21 cellular contexts compared by ENCODE assay signal in the genomic region with DNA sequence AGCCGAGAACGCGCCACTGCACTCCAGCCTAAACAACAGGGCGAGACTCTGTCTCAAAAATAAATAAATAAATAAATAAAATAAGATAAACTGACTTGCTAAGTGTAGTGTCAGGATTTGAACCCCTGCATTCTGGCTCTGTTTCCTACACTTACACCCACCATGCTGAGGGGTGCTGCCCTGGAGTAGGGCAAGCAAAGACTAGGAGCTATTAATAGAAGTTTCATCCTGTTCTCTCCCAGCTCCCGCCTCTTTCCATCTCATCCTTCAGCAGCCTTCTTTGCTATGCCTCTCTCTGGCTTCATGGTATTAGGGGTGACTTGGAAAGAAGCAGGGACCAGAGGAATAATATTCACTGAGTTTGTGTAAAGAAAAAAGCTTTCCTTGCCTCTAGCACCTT. TPM values are rescaled to one million over a fixed set of nuclear protein-coding genes. Genes with fewer than 3 reads are reported as not detected.
A peak's percentile ranks its signal among the peaks of the same experiment; 100 is the strongest.
DNase-seq lines count a peak whose midpoint lies in the region; ATAC-seq, FAIRE-seq and TF ChIP-seq lines count a peak whose summit lies in the region.
"Had no signal": no experiment of that assay in that cellular context is flagged by ENCODE, and none has a peak within 500 bp of the region (broad histone marks: within the 10 kb centered on the region; RNA-seq: fewer than 3 reads in every experiment).

No MANE protein-coding gene starts in this region.

- H3K4me1 ChIP-seq in HEK293 (ENCODE audit: control insufficient read depth, insufficient read depth, low read length), result peaks cover 13% of the 10 kb centered on the region
- peaks cover 27% of the 10 kb centered on the region for H3K4me1 ChIP-seq in OCI-LY3 (ENCODE audit: low read length)
- peaks cover 0 to 3% of the 10 kb centered on the region in 2 donors for H3K4me1 ChIP-seq in small intestine (ENCODE audit: control insufficient read depth in 2 of 2, insufficient read depth in 1 of 2, low read depth in 1 of 2, low read length in 1 of 2)
- H3K4me1 ChIP-seq in upper lobe of left lung, result peaks cover 0 to 11% (median 8%) of the 10 kb centered on the region in 4 donors

- TF ChIP-seq POLR2A in upper lobe of left lung (IDR thresholded peaks at IDR 0.05), result no peak

- 0 out of 2 replicates have a peak overlapping the region, but pooled peaks have one; percentile 52 for H2AFZ ChIP-seq in OCI-LY3 (ENCODE audit: low read depth, low read length)

- CTCF ChIA-PET in HEK293 (lab: Yijun Ruan, JAX), result interaction anchor here (0.6 to 1.8 kb wide), 8 partner anchors 10 to 116 kb away, joined by 3 to 8 read pairs (median 4); no protein-coding TSS in a partner anchor

- no peaks in the 10 kb centered on the region for H4K20me1 ChIP-seq in OCI-LY3 (ENCODE audit: insufficient read depth, low read length)

- no peak overlapping the region for H3K27ac ChIP-seq in HEK293 (ENCODE audit: extremely low read depth, low read depth, low read length)
- H3K27ac ChIP-seq in OCI-LY3 (ENCODE audit: low read length), result peak overlapping the region; percentile 72
- peak overlapping the region; percentile 24 for H3K27ac ChIP-seq in epithelial cell of prostate
- H3K27ac ChIP-seq in small intestine (ENCODE audit: low read depth in 1 of 2, low read length in 1 of 2), result peak overlapping the region; percentile 5 to 76
- H3K27ac ChIP-seq in upper lobe of left lung, result no peak overlapping the region
- H3K27ac ChIP-seq: C4-2B had no signal

- no peaks in the 10 kb centered on the region for H3K79me2 ChIP-seq in OCI-LY3 (ENCODE audit: low read length)

- FAIRE-seq in small intestine (lab: Jason Lieb, UNC) (no peak), HTR-8/SVneo (lab: Jason Lieb, UNC) (no peak)
- FAIRE-seq: A204.1, D721Med, GM12892, GM18507 had no signal

- TF ChIP-seq CTCF in HEK293 (tag by site-specific recombination; IDR thresholded peaks at IDR 0.05), result no peak
- TF ChIP-seq CTCF in OCI-LY3 (IDR thresholded peaks at IDR 0.05; ENCODE audit: low read depth, low read length), result no peak
- TF ChIP-seq CTCF in upper lobe of left lung (IDR thresholded peaks at IDR 0.05), result no peak

- no peak for TF ChIP-seq EP300 in upper lobe of left lung (IDR thresholded peaks at IDR 0.05)

- POLR2A ChIA-PET in HEK293 (lab: Yijun Ruan, JAX), result interaction anchor here (0.6 to 2.5 kb wide), 4 partner anchors 9 to 1057 kb away, joined by 4 to 23 read pairs (median 6); a partner anchor contains a TSS

- H3K27me3 ChIP-seq in OCI-LY3 (ENCODE audit: low read depth, low read length) (no peaks in the 10 kb centered on the region), small intestine (ENCODE audit: control insufficient read depth in 2 of 2, insufficient read depth in 2 of 2, low read length in 2 of 2) (no peaks in the 10 kb centered on the region), upper lobe of left lung (no peaks in the 10 kb centered on the region)

- ATAC-seq in GM18517 (IDR thresholded peaks at IDR 0.05; ENCODE audit: unreplicated experiment) (no peak), upper lobe of left lung (ENCODE audit: low FRiP score in 2 of 2) (no peak)
- ATAC-seq: HCT116 had no signal

- H3K9me3 ChIP-seq in HEK293 (ENCODE audit: control insufficient read depth, insufficient read depth, low read depth, low read length), result no peaks in the 10 kb centered on the region
- H3K9me3 ChIP-seq in OCI-LY3 (ENCODE audit: insufficient read depth, low read length), result no peaks in the 10 kb centered on the region
- H3K9me3 ChIP-seq in small intestine (ENCODE audit: control insufficient read depth, low read depth), result no peaks in the 10 kb centered on the region
- no peaks in the 10 kb centered on the region for H3K9me3 ChIP-seq in upper lobe of left lung
- H3K9me3 ChIP-seq: Caco-2 had no signal

- peak overlapping the region; percentile 51; the same call in 1 of the 2 replicates for H3K9ac ChIP-seq in OCI-LY3 (ENCODE audit: low read length)

- H3K4me3 ChIP-seq in HEK293 (ENCODE audit: low read depth, low read length) (no peak overlapping the region), OCI-LY3 (ENCODE audit: low read length) (no peak overlapping the region), small intestine (ENCODE audit: low read depth in 1 of 2, low read length in 2 of 2) (no peak overlapping the region), upper lobe of left lung (no peak overlapping the region)

- DNase-seq in epithelial cell of prostate (ENCODE audit: low read depth, low spot score) (no peak), small intestine (no peak), HTR-8/SVneo (ENCODE audit: insufficient read length, low spot score) (no peak), upper lobe of left lung (no peak)
- no peak for DNase-seq in activated CD8-positive, alpha-beta memory T cell treated with anti-CD3 and anti-CD28 coated beads for 24 hours
- DNase-seq: ACHN; Caco-2; CD4-positive, alpha-beta T cell; GDM1; GOT3; H7 had no signal

- H3K36me3 ChIP-seq in HEK293 (ENCODE audit: control insufficient read depth in 2 of 2, insufficient read depth in 1 of 2, low read length in 2 of 2) (no peaks in the 10 kb centered on the region; a peak in 1 of 3 replicates), OCI-LY3 (replicated peaks; ENCODE audit: low read depth, low read length) (no peaks in the 10 kb centered on the region), small intestine (ENCODE audit: control insufficient read depth in 2 of 2, insufficient read depth in 2 of 2, low read length in 2 of 2) (no peaks in the 10 kb centered on the region), upper lobe of left lung (no peaks in the 10 kb centered on the region)

- WGBS in small intestine, 3 donors, result 87 to 98% (median 95%) methylated on average over 5 of the region's 5 CpGs
- 95% methylated on average over 5 of the region's 5 CpGs for WGBS in upper lobe of left lung, 2 donors

- peak overlapping the region; percentile 4; the same call in 1 of the 2 replicates for H3K4me2 ChIP-seq in OCI-LY3 (ENCODE audit: low read length)

TF ChIP-seq in HEK293, 187 proteins besides CTCF, POLR2A, EP300 and RAD21:
- TF ChIP-seq ZFHX2 (tag by site-specific recombination; conservative IDR thresholded peaks at IDR 0.05), result peak; percentile 28; the same call in 1 of the 2 replicates
- TF ChIP-seq ZNF239 (tag by site-specific recombination; IDR thresholded peaks at IDR 0.05), result no peak

RNA-seq across cellular contexts. Expression of a gene that starts 8.5 kb away (rescaled TPM):
- polyA plus RNA-seq in small intestine, result 10 to 100 TPM in 2 of 3 donors, 1 to 10 TPM in 1; 4.9 to 17.6 (median 14.1) TPM
- 100 to 1,000 TPM in 4 of 6 donors, 10 to 100 TPM in 2; 48.4 to 179 (median 104) TPM for total RNA-seq in upper lobe of left lung

RNA-seq across cellular contexts. Expression of a gene that starts 37.4 kb away (rescaled TPM):
- polyA plus RNA-seq in small intestine, result not detected
- total RNA-seq in upper lobe of left lung, result not detected
- total RNA-seq: Caco-2; CD4-positive, alpha-beta T cell; H7 had no signal
- polyA plus RNA-seq: BJ had no signal

RNA-seq across cellular contexts. Expression of a gene that starts 38.9 kb away (rescaled TPM):
- 1 to 10 TPM in 2 of 3 donors, not detected in 1; 1.1 to 6.8 TPM for polyA plus RNA-seq in small intestine
- total RNA-seq in upper lobe of left lung, result 1 to 10 TPM; 6.2 to 9.2 (median 7.8) TPM

RNA-seq across cellular contexts. Expression of a gene that starts 59.1 kb away (rescaled TPM):
- 10 to 100 TPM; 16.8 to 43.2 (median 20.3) TPM for polyA plus RNA-seq in small intestine
- total RNA-seq in upper lobe of left lung, result 10 to 100 TPM; 10.5 to 37.0 (median 31.4) TPM

Comparison
In these comparisons a context has a peak if more than half of its experiments do, and no peak if none do; other contexts are left out.
1. H3K27ac ChIP-seq: peak in OCI-LY3 (single experiment), epithelial cell of prostate (single experiment) and small intestine (2 of 2); none in HEK293 (single experiment) and upper lobe of left lung (0 of 4).